ENCODE assay signal across 32 cellular contexts in genomic region chr5:162573758-162574157, GRCh38.
"Had no signal": no experiment of that assay in that cellular context is flagged by ENCODE, and none has a peak within 500 bp of the region (broad histone marks: within the 10 kb centered on the region; RNA-seq: fewer than 3 reads in every experiment).

No MANE protein-coding gene starts in this region.

- H3K27ac Mint-ChIP-seq: activated CD4-positive, alpha-beta memory T cell treated with anti-CD3 and anti-CD28 coated beads, Interleukin-2, amount 10 ng/mL, durations not matched to agents 7 days and 5 days; activated CD4-positive, alpha-beta T cell treated with anti-CD3 and anti-CD28 coated beads, Interleukin-2, amount 10 ng/mL, durations not matched to agents 7 days and 5 days; activated naive CD4-positive, alpha-beta T cell treated with anti-CD3 and anti-CD28 coated beads, Interleukin-2, amount 10 ng/mL, durations not matched to agents 7 days and 5 days; activated naive CD4-positive, alpha-beta T cell treated with anti-CD3 and anti-CD28 coated beads, Interleukin-2, amount 50 U/mL, for 72 hours; activated naive CD8-positive, alpha-beta T cell treated with anti-CD3 and anti-CD28 coated beads, Interleukin-2, amount 10 ng/mL, durations not matched to agents 7 days and 5 days; activated T-cell treated with anti-CD3 and anti-CD28 coated beads, Interleukin-2, amount 50 U/mL, for 24 hours; activated T-cell treated with anti-CD3 and anti-CD28 coated beads, Interleukin-2, amount 50 U/mL, for 72 hours; brain had no signal

- ATAC-seq: activated naive CD4-positive, alpha-beta T cell treated with anti-CD3 and anti-CD28 coated beads, Interleukin-2, amount 50 U/mL, for 72 hours; activated T-cell treated with anti-CD3 and anti-CD28 coated beads, Interleukin-2, amount 50 U/mL, for 72 hours; gastroesophageal sphincter; heart right ventricle had no signal

- H3K4me3 ChIP-seq: ascending aorta, breast epithelium, cardiac muscle cell, colonic mucosa, esophagus squamous epithelium, gastroesophageal sphincter, heart right ventricle, hepatocyte had no signal

- H2AFZ ChIP-seq: hepatocyte had no signal

- H3K4me2 ChIP-seq: hepatocyte had no signal

- H3K4me3 Mint-ChIP-seq: activated CD4-positive, alpha-beta memory T cell treated with anti-CD3 and anti-CD28 coated beads, Interleukin-2, amount 10 ng/mL, durations not matched to agents 7 days and 5 days; activated CD4-positive, alpha-beta T cell treated with anti-CD3 and anti-CD28 coated beads, Interleukin-2, amount 10 ng/mL, durations not matched to agents 7 days and 5 days; activated naive CD4-positive, alpha-beta T cell treated with anti-CD3 and anti-CD28 coated beads, Interleukin-2, amount 10 ng/mL, durations not matched to agents 7 days and 5 days; activated naive CD8-positive, alpha-beta T cell treated with anti-CD3 and anti-CD28 coated beads, Interleukin-2, amount 10 ng/mL, durations not matched to agents 7 days and 5 days; activated T-cell treated with anti-CD3 and anti-CD28 coated beads, Interleukin-2, amount 50 U/mL, for 24 hours; activated T-cell treated with anti-CD3 and anti-CD28 coated beads, Interleukin-2, amount 50 U/mL, for 72 hours; brain had no signal

- H3K9me3 ChIP-seq: ascending aorta, colonic mucosa, gastroesophageal sphincter had no signal

- H3K36me3 ChIP-seq: ascending aorta, breast epithelium, cardiac muscle cell, colonic mucosa, esophagus squamous epithelium, gastroesophageal sphincter, heart right ventricle had no signal

- H3K27me3 Mint-ChIP-seq: activated CD4-positive, alpha-beta memory T cell treated with anti-CD3 and anti-CD28 coated beads, Interleukin-2, amount 10 ng/mL, durations not matched to agents 7 days and 5 days; activated CD4-positive, alpha-beta T cell treated with anti-CD3 and anti-CD28 coated beads, Interleukin-2, amount 10 ng/mL, durations not matched to agents 7 days and 5 days; activated naive CD4-positive, alpha-beta T cell treated with anti-CD3 and anti-CD28 coated beads, Interleukin-2, amount 10 ng/mL, durations not matched to agents 7 days and 5 days; activated naive CD8-positive, alpha-beta T cell treated with anti-CD3 and anti-CD28 coated beads, Interleukin-2, amount 10 ng/mL, durations not matched to agents 7 days and 5 days; activated T-cell treated with anti-CD3 and anti-CD28 coated beads, Interleukin-2, amount 50 U/mL, for 24 hours; brain had no signal

- H3K36me3 Mint-ChIP-seq: activated naive CD4-positive, alpha-beta T cell treated with anti-CD3 and anti-CD28 coated beads, Interleukin-2, amount 10 ng/mL, durations not matched to agents 7 days and 5 days; activated naive CD4-positive, alpha-beta T cell treated with anti-CD3 and anti-CD28 coated beads, Interleukin-2, amount 50 U/mL, for 72 hours; activated naive CD8-positive, alpha-beta T cell treated with anti-CD3 and anti-CD28 coated beads, Interleukin-2, amount 10 ng/mL, durations not matched to agents 7 days and 5 days; brain had no signal

- H3K4me1 Mint-ChIP-seq: activated CD4-positive, alpha-beta memory T cell treated with anti-CD3 and anti-CD28 coated beads, Interleukin-2, amount 10 ng/mL, durations not matched to agents 7 days and 5 days; activated CD4-positive, alpha-beta T cell treated with anti-CD3 and anti-CD28 coated beads, Interleukin-2, amount 10 ng/mL, durations not matched to agents 7 days and 5 days; activated naive CD4-positive, alpha-beta T cell treated with anti-CD3 and anti-CD28 coated beads, Interleukin-2, amount 10 ng/mL, durations not matched to agents 7 days and 5 days; activated naive CD8-positive, alpha-beta T cell treated with anti-CD3 and anti-CD28 coated beads, Interleukin-2, amount 10 ng/mL, durations not matched to agents 7 days and 5 days; brain had no signal

- DNase-seq: activated CD4-positive, alpha-beta memory T cell treated with anti-CD3 and anti-CD28 coated beads, Interleukin-2, amount 10 ng/mL, durations not matched to agents 7 days and 5 days; activated CD4-positive, alpha-beta T cell treated with anti-CD3 and anti-CD28 coated beads for 4 hours; activated CD4-positive, alpha-beta T cell treated with anti-CD3 and anti-CD28 coated beads, Interleukin-2, amount 10 ng/mL, durations not matched to agents 7 days and 5 days; activated CD4-positive, alpha-beta T cell treated with anti-CD3 and anti-CD28 coated beads, Interleukin-2, amount 50 U/mL, for 4 hours; activated CD4-positive, CD25-positive, alpha-beta regulatory T cell; activated CD4-positive, CD25-positive, alpha-beta regulatory T cell treated with anti-CD3 and anti-CD28 coated beads, Interleukin-2, amount 50 U/mL, for 72 hours; activated CD8-positive, alpha-beta memory T cell treated with anti-CD3 and anti-CD28 coated beads, Interleukin-2, amount 50 U/mL, for 48 hours; activated gamma-delta T cell; activated naive CD4-positive, alpha-beta T cell; activated naive CD4-positive, alpha-beta T cell treated with anti-CD3 and anti-CD28 coated beads, Interleukin-2, amount 10 ng/mL, durations not matched to agents 7 days and 5 days; activated naive CD8-positive, alpha-beta T cell treated with anti-CD3 and anti-CD28 coated beads, Interleukin-2, amount 10 ng/mL, durations not matched to agents 7 days and 5 days; activated T-cell treated with anti-CD3 and anti-CD28 coated beads for 4 hours; activated T-cell treated with anti-CD3 and anti-CD28 coated beads, Interleukin-2, amount 50 U/mL, for 24 hours; activated T-cell treated with anti-CD3 and anti-CD28 coated beads, Interleukin-2, amount 50 U/mL, for 72 hours; central memory CD4-positive, alpha-beta T cell; cerebellar nuclear complex; colonic mucosa; effector CD8-positive, alpha-beta T cell; esophagus squamous epithelium; foreskin melanocyte; heart right ventricle; T1000 had no signal

- H3K79me2 ChIP-seq: hepatocyte had no signal

- H3K27ac ChIP-seq: ascending aorta, breast epithelium, cardiac muscle cell, colonic mucosa, epithelial cell of prostate, esophagus squamous epithelium, gastroesophageal sphincter, heart right ventricle, hepatocyte had no signal

- FAIRE-seq: endometrium, endothelial cell of umbilical vein had no signal

- H3K27me3 ChIP-seq: ascending aorta, breast epithelium, cardiac muscle cell, colonic mucosa, esophagus squamous epithelium, gastroesophageal sphincter, heart right ventricle, hepatocyte had no signal
